ENCODE assay signal across 8 cellular contexts in genomic region chr3:13015286-13016082, GRCh38. TPM values are rescaled to one million over a fixed set of nuclear protein-coding genes. Genes with fewer than 3 reads are reported as not detected.
DNase-seq lines count a peak whose midpoint lies in the region; ATAC-seq and TF ChIP-seq lines count a peak whose summit lies in the region.

No MANE protein-coding gene starts in this region.

- H3K4me1 Mint-ChIP-seq in activated CD4-positive, alpha-beta memory T cell treated with anti-CD3 and anti-CD28 coated beads for 36 hours (ENCODE audit: low read depth): peaks cover 49% of the 10 kb centered on the region
- peaks cover 71% of the 10 kb centered on the region for H3K4me1 Mint-ChIP-seq in stimulated activated naive CD8-positive, alpha-beta T cell treated with anti-CD3 and anti-CD28 coated beads, Interleukin-15, Interleukin-2, amounts not matched to agents 100 ng/mL and 50 ng/mL, for 24 hours (ENCODE audit: low read depth)

- POLR2A ChIA-PET in activated CD4-positive, alpha-beta memory T cell treated with anti-CD3 and anti-CD28 coated beads for 36 hours (lab: Charles Lee): interaction anchor here (0.6 to 1.4 kb wide), 5 partner anchors 20 to 465 kb away, joined by 3 to 4 read pairs (median 4); partner anchors contain the start of gene HDAC11

- H3K36me3 Mint-ChIP-seq in activated CD4-positive, alpha-beta memory T cell treated with anti-CD3 and anti-CD28 coated beads for 36 hours: peaks cover 12% of the 10 kb centered on the region
- peaks cover 11% of the 10 kb centered on the region for H3K36me3 Mint-ChIP-seq in stimulated activated naive CD8-positive, alpha-beta T cell treated with anti-CD3 and anti-CD28 coated beads, Interleukin-15, Interleukin-2, amounts not matched to agents 100 ng/mL and 50 ng/mL, for 24 hours (ENCODE audit: low read depth)

- intact Hi-C loops in activated CD4-positive, alpha-beta memory T cell treated with anti-CD3 and anti-CD28 coated beads for 36 hours (cut with micrococcal nuclease): loop anchor here (2.0 to 10.0 kb wide), 3 partner anchors 351 to 1419 kb away; partner anchors contain the start of genes NUP210 and RAF1
- intact Hi-C loops in Right ventricle myocardium superior (cut with DNase I): no loop called here

- H3K27me3 Mint-ChIP-seq in activated CD4-positive, alpha-beta memory T cell treated with anti-CD3 and anti-CD28 coated beads for 36 hours: no peaks in the 10 kb centered on the region
- no peaks in the 10 kb centered on the region for H3K27me3 Mint-ChIP-seq in stimulated activated naive CD8-positive, alpha-beta T cell treated with anti-CD3 and anti-CD28 coated beads, Interleukin-15, Interleukin-2, amounts not matched to agents 100 ng/mL and 50 ng/mL, for 24 hours

- no peaks in the 10 kb centered on the region for H3K9me3 Mint-ChIP-seq in activated CD4-positive, alpha-beta memory T cell treated with anti-CD3 and anti-CD28 coated beads for 36 hours
- no peaks in the 10 kb centered on the region for H3K9me3 Mint-ChIP-seq in stimulated activated naive CD8-positive, alpha-beta T cell treated with anti-CD3 and anti-CD28 coated beads, Interleukin-15, Interleukin-2, amounts not matched to agents 100 ng/mL and 50 ng/mL, for 24 hours

- H3K4me3 Mint-ChIP-seq in activated CD4-positive, alpha-beta memory T cell treated with anti-CD3 and anti-CD28 coated beads for 36 hours: peak overlapping the region; percentile 74
- H3K4me3 Mint-ChIP-seq in stimulated activated naive CD8-positive, alpha-beta T cell treated with anti-CD3 and anti-CD28 coated beads, Interleukin-15, Interleukin-2, amounts not matched to agents 100 ng/mL and 50 ng/mL, for 24 hours: peak overlapping the region; percentile 79

- peak; percentile 38 for TF ChIP-seq POLR2A in GM10847 (IDR thresholded peaks at IDR 0.05; ENCODE audit: extremely low read depth, insufficient read length)

- DNase-seq in activated CD4-positive, alpha-beta memory T cell treated with anti-CD3 and anti-CD28 coated beads for 36 hours: peak; percentile 79
- DNase-seq in Right ventricle myocardium superior (peak; percentile 70), globus pallidus (ENCODE audit: low spot score) (no peak), DMS79 (lab: John Stamatoyannopoulos, UW) (no peak), NCI-H2227 (lab: John Stamatoyannopoulos, UW; ENCODE audit: unreplicated experiment) (no peak)

- peak overlapping the region; percentile 93 for H3K27ac Mint-ChIP-seq in activated CD4-positive, alpha-beta memory T cell treated with anti-CD3 and anti-CD28 coated beads for 36 hours
- H3K27ac Mint-ChIP-seq in stimulated activated naive CD8-positive, alpha-beta T cell treated with anti-CD3 and anti-CD28 coated beads, Interleukin-15, Interleukin-2, amounts not matched to agents 100 ng/mL and 50 ng/mL, for 24 hours: peak overlapping the region; percentile 97

- CTCF ChIA-PET in activated CD4-positive, alpha-beta memory T cell treated with anti-CD3 and anti-CD28 coated beads for 36 hours (lab: Charles Lee): interaction anchor here (0.8 to 2.7 kb wide), 5 partner anchors 11 to 633 kb away, joined by 3 to 12 read pairs (median 5); no protein-coding TSS in a partner anchor

- ATAC-seq in HG03097 (IDR thresholded peaks at IDR 0.05; ENCODE audit: low FRiP score, unreplicated experiment) (peak; percentile 1), Right ventricle myocardium superior (ENCODE audit: poor library complexity) (peak; percentile 30)

RNA-seq across cellular contexts. Expression of gene IQSEC1, which starts 57.7 kb away (rescaled TPM):
- 10 to 100 TPM; 42.5 to 43.8 TPM for total RNA-seq in activated CD4-positive, alpha-beta memory T cell treated with anti-CD3 and anti-CD28 coated beads for 36 hours
- 78.6 TPM for total RNA-seq in Right ventricle myocardium superior

Comparison
In these comparisons a context has a peak if more than half of its experiments do, and no peak if none do; other contexts are left out.
1. DNase-seq: peak in activated CD4-positive, alpha-beta memory T cell treated with anti-CD3 and anti-CD28 coated beads for 36 hours (single experiment) and Right ventricle myocardium superior (single experiment); none in globus pallidus (single experiment), DMS79 (single experiment) and NCI-H2227 (single experiment).